In genomic region chr1:204128964-204129896, GRCh38 we compare ENCODE assay signal across 8 cellular contexts.
A peak's percentile ranks its signal among the peaks of the same experiment; 100 is the strongest.
DNase-seq lines count a peak whose midpoint lies in the region; ATAC-seq, FAIRE-seq and TF ChIP-seq lines count a peak whose summit lies in the region.

No MANE protein-coding gene starts in this region.

- no peak for FAIRE-seq in RCC 7860 (lab: Jason Lieb, UNC)

- peak overlapping the region; percentile 52 to 80 (median 65) for H3K27ac Mint-ChIP-seq in nephron
- H3K27ac Mint-ChIP-seq in stimulated activated naive CD8-positive, alpha-beta T cell treated with anti-CD3 and anti-CD28 coated beads, Interleukin-15, amount 100 ng/mL, for 72 hours = no peak overlapping the region

- H3K9me3 Mint-ChIP-seq in nephron = no peaks in the 10 kb centered on the region
- no peaks in the 10 kb centered on the region for H3K9me3 Mint-ChIP-seq in stimulated activated naive CD8-positive, alpha-beta T cell treated with anti-CD3 and anti-CD28 coated beads, Interleukin-15, amount 100 ng/mL, for 72 hours

- peak; percentile 82 for ATAC-seq in stimulated activated naive CD8-positive, alpha-beta T cell treated with anti-CD3 and anti-CD28 coated beads, Interleukin-15, amount 100 ng/mL, for 72 hours

- in situ Hi-C loops in KBM-7 (cut with MboI; ENCODE audit: low pct_unique_long_range_greater_than_20kb, low sequenced_read_pairs) = loop anchor here (10.0 kb wide), 1 partner anchor 254 kb away; no protein-coding TSS in a partner anchor

- no peaks in the 10 kb centered on the region for H3K27me3 Mint-ChIP-seq in nephron (ENCODE audit: low read depth)
- no peaks in the 10 kb centered on the region for H3K27me3 Mint-ChIP-seq in stimulated activated naive CD8-positive, alpha-beta T cell treated with anti-CD3 and anti-CD28 coated beads, Interleukin-15, amount 100 ng/mL, for 72 hours

- H3K4me1 Mint-ChIP-seq in nephron = peaks cover 46% of the 10 kb centered on the region
- H3K4me1 Mint-ChIP-seq in stimulated activated naive CD8-positive, alpha-beta T cell treated with anti-CD3 and anti-CD28 coated beads, Interleukin-15, amount 100 ng/mL, for 72 hours = peaks cover 20% of the 10 kb centered on the region

- TF ChIP-seq CTCF in nephron (IDR thresholded peaks at IDR 0.05; ENCODE audit: unreplicated experiment in 3 of 3) = peak; percentile 86 to 88 (median 87)

- peak overlapping the region in 2 of 3 experiments; percentile 23 to 60 for H3K4me3 Mint-ChIP-seq in nephron
- peak overlapping the region; percentile 17 to 75 for H3K4me3 Mint-ChIP-seq in stimulated activated naive CD8-positive, alpha-beta T cell treated with anti-CD3 and anti-CD28 coated beads, Interleukin-15, amount 100 ng/mL, for 72 hours

- peak; percentile 69 for DNase-seq in EL
- peak; percentile 67 for DNase-seq in KBM-7
- peak; percentile 27 for DNase-seq in RCC 7860 (ENCODE audit: low spot score)
- peak; percentile 45 for DNase-seq in activated T-helper 9 cell treated with anti-CD3 and anti-CD28 coated beads, Interleukin-2, amount 50 U/mL, for 16 hours (ENCODE audit: low read depth)
- DNase-seq in fibroblast of the conjunctiva (ENCODE audit: low read depth) = peak; percentile 39
- DNase-seq in stimulated activated naive CD8-positive, alpha-beta T cell treated with anti-CD3 and anti-CD28 coated beads, Interleukin-15, amount 100 ng/mL, for 72 hours = peak; percentile 60 to 66
- DNase-seq in NCI-H526 treated with DMSO at 0.1 percent for 48 hours (lab: John Stamatoyannopoulos, UW) = no peak

- H3K36me3 Mint-ChIP-seq in nephron (ENCODE audit: low read depth) = peaks cover 15% of the 10 kb centered on the region

Comparison
In these comparisons a context has a peak if more than half of its experiments do, and no peak if none do; other contexts are left out.
1. H3K27ac Mint-ChIP-seq: peak in nephron (3 of 3); none in stimulated activated naive CD8-positive, alpha-beta T cell treated with anti-CD3 and anti-CD28 coated beads, Interleukin-15, amount 100 ng/mL, for 72 hours (0 of 2).